Comparison of ENCODE assay signal across 32 cellular contexts in genomic region chr18:63542069-63542468, GRCh38. TPM values are rescaled to one million over a fixed set of nuclear protein-coding genes. Genes with fewer than 3 reads are reported as not detected.
"Had no signal": no experiment of that assay in that cellular context is flagged by ENCODE, and none has a peak within 500 bp of the region (broad histone marks: within the 10 kb centered on the region; RNA-seq: fewer than 3 reads in every experiment).

TSS of gene SERPINB12 (plus strand) at chr18:63542369. CDS start at chr18:63556160, 13,791 bp downstream.

- DNase-seq: colonic mucosa; effector CD8-positive, alpha-beta T cell; endodermal cell; foreskin fibroblast; heart left ventricle; kidney glomerular epithelial cell; left colon; left ventricle myocardium inferior; lower lobe of right lung; occipital lobe; ovary; right lobe of liver; small intestine; stimulated activated CD4-positive, alpha-beta T cell treated with anti-CD3 and anti-CD28 coated beads, Interleukin-15, amount 100 ng/mL, for 24 hours; stimulated activated CD4-positive, alpha-beta T cell treated with anti-CD3 and anti-CD28 coated beads, Interleukin-2, amount 100 ng/mL, for 48 hours; stimulated activated naive B cell treated with anti-CD40 and anti-IgM and Interleukin-4, amounts not matched to agents 10 μg/mL and 1 μg/mL and 100 μg/mL, for 72 hours; thyroid gland; trophoblast cell had no signal

- H3K4me3 Mint-ChIP-seq: central memory CD8-positive, alpha-beta T cell; dendritic cell treated with granulocyte-macrophage colony-stimulating factor and Interleukin-4, amounts not matched to agents 40 ng/mL and 50 ng/mL, for 4 days; endodermal cell; natural killer cell treated with Interleukin-12 subunit alpha and Interleukin-12 subunit beta and Interleukin-15 and Interleukin-18, amount 100 ng/mL, for 72 hours; stimulated activated naive B cell treated with anti-CD40 and anti-IgM and Interleukin-4, amounts not matched to agents 10 μg/mL and 1 μg/mL and 100 μg/mL, for 72 hours; stimulated activated naive CD8-positive, alpha-beta T cell treated with anti-CD3 and anti-CD28 coated beads, Interleukin-15, Interleukin-2, amounts not matched to agents 100 ng/mL and 50 ng/mL, for 24 hours had no signal

- H3K9me3 ChIP-seq: colonic mucosa, gastroesophageal sphincter, lower lobe of right lung, ovary, right lobe of liver, thyroid gland had no signal

- H3K4me1 ChIP-seq: colonic mucosa, gastroesophageal sphincter, heart left ventricle, left ventricle myocardium inferior, lower lobe of right lung, right lobe of liver had no signal

- H3K36me3 ChIP-seq: colonic mucosa, gastroesophageal sphincter, heart left ventricle, left ventricle myocardium inferior, lower lobe of right lung, ovary, right lobe of liver, thyroid gland had no signal

- H3K36me3 Mint-ChIP-seq: natural killer cell treated with Interleukin-12 subunit alpha and Interleukin-12 subunit beta and Interleukin-15 and Interleukin-18, amount 100 ng/mL, for 72 hours; stimulated activated naive B cell treated with anti-CD40 and anti-IgM and Interleukin-4, amounts not matched to agents 10 μg/mL and 1 μg/mL and 100 μg/mL, for 72 hours had no signal

- H3K4me1 Mint-ChIP-seq: central memory CD8-positive, alpha-beta T cell; stimulated activated naive B cell treated with anti-CD40 and anti-IgM and Interleukin-4, amounts not matched to agents 10 μg/mL and 1 μg/mL and 100 μg/mL, for 72 hours had no signal

- H3K27me3 ChIP-seq: colonic mucosa, heart left ventricle, hepatocyte, ovary, right lobe of liver, thyroid gland had no signal

- H3K27ac ChIP-seq: colonic mucosa, epithelial cell of prostate, gastroesophageal sphincter, heart left ventricle, hepatocyte, left ventricle myocardium inferior, lower lobe of right lung, ovary, right lobe of liver, thyroid gland had no signal

- FAIRE-seq: islet of Langerhans, small intestine had no signal

- H3K27me3 Mint-ChIP-seq: dendritic cell treated with granulocyte-macrophage colony-stimulating factor and Interleukin-4, amounts not matched to agents 40 ng/mL and 50 ng/mL, for 4 days had no signal

- ATAC-seq: esophagus mucosa; gastroesophageal sphincter; heart left ventricle; left colon; lower lobe of right lung; natural killer cell treated with Interleukin-12 subunit alpha and Interleukin-12 subunit beta and Interleukin-15 and Interleukin-18, amount 100 ng/mL, for 72 hours; right lobe of liver; stimulated activated naive B cell treated with anti-CD40 and anti-IgM and Interleukin-4, amounts not matched to agents 10 μg/mL and 1 μg/mL and 100 μg/mL, for 72 hours had no signal

- H3K9me3 Mint-ChIP-seq: central memory CD8-positive, alpha-beta T cell; dendritic cell treated with granulocyte-macrophage colony-stimulating factor and Interleukin-4, amounts not matched to agents 40 ng/mL and 50 ng/mL, for 4 days; endodermal cell; natural killer cell treated with Interleukin-12 subunit alpha and Interleukin-12 subunit beta and Interleukin-15 and Interleukin-18, amount 100 ng/mL, for 72 hours; stimulated activated naive B cell treated with anti-CD40 and anti-IgM and Interleukin-4, amounts not matched to agents 10 μg/mL and 1 μg/mL and 100 μg/mL, for 72 hours; stimulated activated naive CD8-positive, alpha-beta T cell treated with anti-CD3 and anti-CD28 coated beads, Interleukin-15, Interleukin-2, amounts not matched to agents 100 ng/mL and 50 ng/mL, for 24 hours had no signal

- H3K4me3 ChIP-seq: colonic mucosa, gastroesophageal sphincter, heart left ventricle, hepatocyte, left ventricle myocardium inferior, lower lobe of right lung, ovary, right lobe of liver, thyroid gland had no signal

- H3K27ac Mint-ChIP-seq: dendritic cell treated with granulocyte-macrophage colony-stimulating factor and Interleukin-4, amounts not matched to agents 40 ng/mL and 50 ng/mL, for 4 days; endodermal cell; natural killer cell treated with Interleukin-12 subunit alpha and Interleukin-12 subunit beta and Interleukin-15 and Interleukin-18, amount 100 ng/mL, for 72 hours; stimulated activated naive B cell treated with anti-CD40 and anti-IgM and Interleukin-4, amounts not matched to agents 10 μg/mL and 1 μg/mL and 100 μg/mL, for 72 hours; stimulated activated naive CD8-positive, alpha-beta T cell treated with anti-CD3 and anti-CD28 coated beads, Interleukin-15, Interleukin-2, amounts not matched to agents 100 ng/mL and 50 ng/mL, for 24 hours had no signal

RNA-seq across cellular contexts. Expression of gene SERPINB12, which starts in this region (rescaled TPM):
- total RNA-seq: chondrocyte; colonic mucosa; endodermal cell; gastroesophageal sphincter; heart left ventricle; hepatocyte; left colon; left ventricle myocardium inferior; lower lobe of right lung; mesenteric fat pad; natural killer cell treated with Interleukin-12 subunit alpha and Interleukin-12 subunit beta and Interleukin-15 and Interleukin-18, amount 100 ng/mL, for 72 hours; occipital lobe; ovary; posterior vena cava; right lobe of liver; temporal lobe; thyroid gland; urinary bladder had no signal
- polyA plus RNA-seq: heart left ventricle, hepatocyte, ovary, small intestine, urinary bladder had no signal
